ENCODE assay signal across 8 cellular contexts in the genomic region with DNA sequence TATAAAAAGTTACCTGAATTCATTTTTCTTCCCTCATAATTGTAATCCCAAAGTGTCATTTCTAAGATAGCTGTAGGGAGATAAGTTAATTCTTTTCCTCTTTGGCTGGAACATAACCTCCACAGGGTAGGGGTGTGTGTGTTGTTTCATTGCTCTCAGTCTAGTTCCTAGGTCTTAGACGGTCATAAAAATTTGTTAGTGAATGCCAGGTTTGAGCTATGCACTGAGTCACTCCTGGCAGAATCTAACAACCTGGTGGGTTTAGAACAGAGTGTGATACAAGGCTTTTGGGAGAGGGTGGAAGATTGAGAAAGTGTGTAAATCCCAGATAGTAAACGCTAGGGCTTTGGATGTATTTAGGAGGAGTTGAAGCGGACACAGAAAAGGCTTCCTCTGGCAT. TPM values are rescaled to one million over a fixed set of nuclear protein-coding genes. Genes with fewer than 3 reads are reported as not detected.
DNase-seq lines count a peak whose midpoint lies in the region; ATAC-seq, FAIRE-seq and TF ChIP-seq lines count a peak whose summit lies in the region.

No MANE protein-coding gene starts in this region.

- peak overlapping the region; percentile 48; the same call in 1 of the 2 replicates for H3K4me3 ChIP-seq in PC-9
- H3K4me3 ChIP-seq in pancreas: peak overlapping the region in 2 of 4 donors; percentile 62 to 75

- H3K36me3 ChIP-seq in PC-9 (ENCODE audit: low read depth): peaks cover 38% of the 10 kb centered on the region
- H3K36me3 ChIP-seq in pancreas: no peaks in the 10 kb centered on the region

- POLR2A ChIA-PET in PC-9 (lab: Charles Lee; ENCODE audit: unreplicated experiment): interaction anchor here (0.6 to 0.8 kb wide), 3 partner anchors 153 to 228 kb away, joined by 3 to 7 read pairs (median 4); a partner anchor contains a TSS

- 0 out of 2 replicates have a peak, but pooled peaks cover 6% of the 10 kb centered on the region for H4K20me1 ChIP-seq in PC-9 (ENCODE audit: insufficient read depth)

- DNase-seq in Daoy (ENCODE audit: low read depth) (peak; percentile 43), PC-9 (peak in 1 of 2 experiments; percentile 69), epithelial cell of prostate (ENCODE audit: low read depth, low spot score) (peak; percentile 16), pancreas (no peak), islet precursor cell (no peak), frontal cortex (ENCODE audit: low spot score in 2 of 2) (no peak)

- BruUV-seq in PC-9 (replicated peaks; lab: Mats Ljungman, UMichigan): no TSS peak

- no peak for ATAC-seq in pancreas
- ATAC-seq in GM19023 (IDR thresholded peaks at IDR 0.05; ENCODE audit: unreplicated experiment): no peak
- no peak for ATAC-seq in HG02610 (IDR thresholded peaks at IDR 0.05; ENCODE audit: unreplicated experiment)

- 24 to 29% methylated on average over 3 of the region's 3 CpGs for WGBS in pancreas, 2 donors

- H3K79me2 ChIP-seq in PC-9 (ENCODE audit: low read depth): peaks cover 29% of the 10 kb centered on the region

- H3K9me2 ChIP-seq in PC-9 (ENCODE audit: insufficient read depth): no peaks in the 10 kb centered on the region

- H3K27ac ChIP-seq in PC-9: peak overlapping the region; percentile 53
- H3K27ac ChIP-seq in epithelial cell of prostate: peak overlapping the region; percentile 69
- H3K27ac ChIP-seq in pancreas: peak overlapping the region in 3 of 4 donors; percentile 72 to 75 (median 74)

- H3K9me3 ChIP-seq in PC-9 (ENCODE audit: insufficient read depth, low read depth): no peaks in the 10 kb centered on the region
- no peaks in the 10 kb centered on the region for H3K9me3 ChIP-seq in pancreas

- peaks cover 51% of the 10 kb centered on the region for H3F3A ChIP-seq in PC-9 (ENCODE audit: insufficient read depth, low read depth)

- no peak overlapping the region for H2AFZ ChIP-seq in PC-9

- FAIRE-seq in pancreas (lab: Jason Lieb, UNC) (no peak), frontal cortex (lab: Jason Lieb, UNC) (no peak)

- TF ChIP-seq CTCF in PC-9 (conservative IDR thresholded peaks at IDR 0.05) (no peak), pancreas (IDR thresholded peaks at IDR 0.05) (no peak)

- CTCF ChIA-PET in PC-9 (lab: Charles Lee): no interaction called here

- intact Hi-C loops in PC-9 (cut with micrococcal nuclease; ENCODE audit: unreplicated experiment) (no loop called here), pancreas (cut with DNase I) (no loop called here)

- H3K4me2 ChIP-seq in PC-9: peak overlapping the region; percentile 75

- no peaks in the 10 kb centered on the region for H3K27me3 ChIP-seq in PC-9 (ENCODE audit: insufficient read depth, low read depth)
- no peaks in the 10 kb centered on the region for H3K27me3 ChIP-seq in pancreas

- H3K4me1 ChIP-seq in PC-9 (replicated peaks; ENCODE audit: insufficient read depth) (peaks cover 16% of the 10 kb centered on the region), pancreas (peaks cover 0 to 4% (median 3%) of the 10 kb centered on the region in 3 donors)

RNA-seq across cellular contexts. Expression of a gene that starts 0.9 kb away (rescaled TPM):
- 16.5 and 24.5 TPM in 2 replicates for total RNA-seq in Daoy (2014; rRNA removed; shearing (Covaris generic))
- total RNA-seq in PC-9 (2021) (66.1 and 67.3 TPM in 2 replicates), pancreas (10 to 100 TPM in 3 of 6 donors, 1 to 10 TPM in 3; 7.9 to 15.7 (median 9.5) TPM), frontal cortex (8.6 TPM)
- 10 to 100 TPM; 42.1 to 42.3 TPM for polyA plus RNA-seq in pancreas

RNA-seq across cellular contexts. Expression of a gene that starts 14.5 kb away (rescaled TPM):
- total RNA-seq in Daoy (2014; rRNA removed; shearing (Covaris generic)): 0.91 and 5.2 TPM in 2 replicates
- total RNA-seq in PC-9 (2021) (17.9 and 19.9 TPM in 2 replicates), pancreas (1 to 10 TPM; 1.7 to 5.7 (median 3.0) TPM), frontal cortex (3.3 TPM)
- polyA plus RNA-seq in pancreas: 10 to 100 TPM; 21.4 to 32.1 TPM

RNA-seq across cellular contexts. Expression of a gene that starts 14.8 kb away (rescaled TPM):
- 57.8 and 58.9 TPM in 2 replicates for total RNA-seq in Daoy (2014; rRNA removed; shearing (Covaris generic))
- total RNA-seq in PC-9 (2021) (149 and 178 TPM in 2 replicates), pancreas (10 to 100 TPM; 37.7 to 66.6 (median 40.6) TPM), frontal cortex (90.1 TPM)
- 10 to 100 TPM; 65.3 to 68.4 TPM for polyA plus RNA-seq in pancreas

RNA-seq across cellular contexts. Expression of a gene that starts 39.7 kb away (rescaled TPM):
- 5.0 and 6.5 TPM in 2 replicates for total RNA-seq in Daoy (2014; rRNA removed; shearing (Covaris generic))
- total RNA-seq in PC-9 (2021) (21.7 and 25.6 TPM in 2 replicates), pancreas (1 to 10 TPM; 4.5 to 8.6 (median 6.2) TPM), frontal cortex (11.4 TPM)
- polyA plus RNA-seq in pancreas: 1 to 10 TPM; 5.8 to 6.3 TPM

RNA-seq across cellular contexts. Expression of a gene that starts 48.4 kb away (rescaled TPM):
- total RNA-seq in Daoy (2014; rRNA removed; shearing (Covaris generic)): 1.6 and 11.3 TPM in 2 replicates
- 92.0 and 116 TPM in 2 replicates for total RNA-seq in PC-9 (2021)
- 10 to 100 TPM; 21.3 to 39.6 (median 27.4) TPM for total RNA-seq in pancreas
- polyA plus RNA-seq in pancreas: 10 to 100 TPM in 1 of 2 donors, 1 to 10 TPM in 1; 7.5 to 34.0 TPM
- total RNA-seq in frontal cortex: 14.3 TPM

Comparison
In these comparisons a context has a peak if more than half of its experiments do, and no peak if none do; other contexts are left out.
1. DNase-seq: peak in Daoy (single experiment) and epithelial cell of prostate (single experiment); none in pancreas (0 of 6), islet precursor cell (single experiment) and frontal cortex (0 of 2).
2. Peak in every context shown above with its lines, with median percentiles within 50 percentile points of each other: H3K27ac ChIP-seq.